In genomic region chr20:5171790-5172164, GRCh38 we compare ENCODE assay signal across 9 cellular contexts. TPM values are rescaled to one million over a fixed set of nuclear protein-coding genes. Genes with fewer than 3 reads are reported as not detected.
DNase-seq lines count a peak whose midpoint lies in the region; ATAC-seq and TF ChIP-seq lines count a peak whose summit lies in the region.
"Had no signal": no experiment of that assay in that cellular context is flagged by ENCODE, and none has a peak within 500 bp of the region (broad histone marks: within the 10 kb centered on the region; RNA-seq: fewer than 3 reads in every experiment).

No MANE protein-coding gene starts in this region.

- TF ChIP-seq CTCF in IMR-90 (conservative IDR thresholded peaks at IDR 0.05; ENCODE audit: low read depth, low read length) = no peak

- H3K27me3 ChIP-seq in IMR-90 (ENCODE audit: control insufficient read depth, insufficient read depth, low read length) = no peaks in the 10 kb centered on the region

- no peak overlapping the region for H2BK20ac ChIP-seq in IMR-90 (ENCODE audit: low read depth, low read length)

- no peak overlapping the region for H2AK9ac ChIP-seq in IMR-90 (replicated peaks; ENCODE audit: low read depth, low read length, poor library complexity)

- no peak overlapping the region for H3K14ac ChIP-seq in IMR-90 (replicated peaks; ENCODE audit: low read depth, low read length)

- WGBS in IMR-90 (ENCODE audit: extremely low coverage in 2 of 2, insufficient read length in 1 of 2), 2 experiments = 90% methylated on average over 2 of the region's 4 CpGs; no CpG with 5 or more reads in 1 of the 2 experiments

- no peak overlapping the region for H3K4me3 ChIP-seq in IMR-90 (ENCODE audit: insufficient read depth, low read depth, low read length)

- no peak overlapping the region for H4K5ac ChIP-seq in IMR-90 (ENCODE audit: low read depth, low read length)

- no peak overlapping the region for H3K4me2 ChIP-seq in IMR-90 (ENCODE audit: low read depth, low read length)

- peaks cover 42% of the 10 kb centered on the region for H4K20me1 ChIP-seq in IMR-90 (ENCODE audit: insufficient read depth, low read length)

- in situ Hi-C loops in IMR-90 (cut with MboI; ENCODE audit: low sequenced_read_pairs) = no loop called here

- H3K79me1 ChIP-seq in IMR-90 (ENCODE audit: low read depth in 1 of 2, low read length in 2 of 2) = peaks cover 46 to 81% of the 10 kb centered on the region in 2 experiments

- H3K56ac ChIP-seq in IMR-90 (ENCODE audit: extremely low read depth, insufficient read depth, low read length) = no peak overlapping the region

- peaks cover 11% of the 10 kb centered on the region for H3K4me1 ChIP-seq in IMR-90 (ENCODE audit: control insufficient read depth, insufficient read depth, low read length)

- H3K36me3 ChIP-seq in IMR-90 (ENCODE audit: control insufficient read depth, insufficient read depth, low read length) = peaks cover 14% of the 10 kb centered on the region

- ATAC-seq in IMR-90 (ENCODE audit: low read depth) = no peak
- peak; percentile 17 for ATAC-seq in left ventricle myocardium superior

- no peak overlapping the region for H2AK5ac ChIP-seq in IMR-90 (ENCODE audit: low read depth, low read length)

- H3K23ac ChIP-seq in IMR-90 (ENCODE audit: low read depth, low read length) = peak overlapping the region; percentile 59

- no peak overlapping the region for H3K4ac ChIP-seq in IMR-90 (ENCODE audit: low read depth, low read length)

- H3K4me1 Mint-ChIP-seq in activated CD4-positive, alpha-beta T cell treated with anti-CD3 and anti-CD28 coated beads, Interleukin-2, amount 10 ng/mL, durations not matched to agents 24 days and 14 days = peaks cover 29% of the 10 kb centered on the region

- no peak overlapping the region for H3K4me3 Mint-ChIP-seq in activated CD4-positive, alpha-beta T cell treated with anti-CD3 and anti-CD28 coated beads, Interleukin-2, amount 10 ng/mL, durations not matched to agents 24 days and 14 days

- no TSS peak for BruUV-seq in IMR-90 (replicated peaks; lab: Mats Ljungman, UMichigan)

- no peaks in the 10 kb centered on the region for H3K9me3 Mint-ChIP-seq in activated CD4-positive, alpha-beta T cell treated with anti-CD3 and anti-CD28 coated beads, Interleukin-2, amount 10 ng/mL, durations not matched to agents 24 days and 14 days

- peaks cover 15% of the 10 kb centered on the region for H3K36me3 Mint-ChIP-seq in activated CD4-positive, alpha-beta T cell treated with anti-CD3 and anti-CD28 coated beads, Interleukin-2, amount 10 ng/mL, durations not matched to agents 24 days and 14 days (ENCODE audit: low read depth)

- H3K9me3 ChIP-seq in IMR-90 (ENCODE audit: control insufficient read depth, insufficient read depth, low read length) = no peaks in the 10 kb centered on the region

- H3K27ac ChIP-seq in IMR-90 (ENCODE audit: insufficient read depth, low read length) = no peak overlapping the region
- peak overlapping the region; percentile 60 for H3K27ac ChIP-seq in temporal lobe (ENCODE audit: low read depth, low read length)

- intact Hi-C loops in activated CD4-positive, alpha-beta T cell treated with anti-CD3 and anti-CD28 coated beads, Interleukin-2, amount 10 ng/mL, durations not matched to agents 24 days and 14 days (cut with micrococcal nuclease) = no loop called here
- intact Hi-C loops in IMR-90 (cut with micrococcal nuclease) (no loop called here), left ventricle myocardium superior (cut with micrococcal nuclease) (no loop called here)

- no peak for DNase-seq in activated CD4-positive, alpha-beta T cell treated with anti-CD3 and anti-CD28 coated beads, Interleukin-2, amount 10 ng/mL, durations not matched to agents 24 days and 14 days
- DNase-seq in activated CD4-positive, alpha-beta T cell treated with anti-CD3 and anti-CD28 coated beads for 1 hour = no peak
- DNase-seq in IMR-90 (no peak), left ventricle myocardium superior (no peak), NCI-H2171 (lab: John Stamatoyannopoulos, UW) (no peak), superior temporal gyrus (ENCODE audit: extremely low spot score) (no peak), iPS-NIHi7 (ENCODE audit: extremely low spot score) (no peak)
- DNase-seq: activated CD4-positive, alpha-beta T cell treated with anti-CD3 and anti-CD28 coated beads, Interleukin-2, amount 50 U/mL, for 1 hour had no signal

- no peak overlapping the region for H3K9ac ChIP-seq in IMR-90 (ENCODE audit: low read depth, low read length)

- H4K8ac ChIP-seq in IMR-90 (ENCODE audit: low read depth in 2 of 2, low read length in 2 of 2) = no peak overlapping the region

- no peak overlapping the region for H2BK5ac ChIP-seq in IMR-90 (ENCODE audit: low read depth, low read length, poor library complexity, severe bottlenecking)

- TF ChIP-seq POLR2A in IMR-90 (IDR thresholded peaks at IDR 0.05; ENCODE audit: low read depth, low read length) = no peak

- TF ChIP-seq RAD21 in IMR-90 (IDR thresholded peaks at IDR 0.05; ENCODE audit: low read length) = no peak

- no peaks in the 10 kb centered on the region for H3K27me3 Mint-ChIP-seq in activated CD4-positive, alpha-beta T cell treated with anti-CD3 and anti-CD28 coated beads, Interleukin-2, amount 10 ng/mL, durations not matched to agents 24 days and 14 days

- no peak overlapping the region for H3K18ac ChIP-seq in IMR-90 (ENCODE audit: low read depth, low read length)

- dilution Hi-C loops in IMR-90 (cut with HindIII; ENCODE audit: low sequenced_read_pairs, unreplicated experiment) = no loop called here

- H2BK15ac ChIP-seq in IMR-90 (ENCODE audit: low read depth, low read length) = no peak overlapping the region

- H3K9me1 ChIP-seq in IMR-90 (ENCODE audit: insufficient read depth, low read length) = peaks cover 42% of the 10 kb centered on the region

- H2AFZ ChIP-seq in IMR-90 (replicated peaks; ENCODE audit: low read length, poor library complexity) = no peak overlapping the region

- no peak overlapping the region for H4K91ac ChIP-seq in IMR-90 (ENCODE audit: insufficient read depth, low read depth, low read length)

- peak overlapping the region; percentile 8 for H3K27ac Mint-ChIP-seq in activated CD4-positive, alpha-beta T cell treated with anti-CD3 and anti-CD28 coated beads, Interleukin-2, amount 10 ng/mL, durations not matched to agents 24 days and 14 days

- H2BK120ac ChIP-seq in IMR-90 (ENCODE audit: low read depth, low read length) = no peak overlapping the region

- POLR2A ChIA-PET in IMR-90 (lab: Charles Lee; ENCODE audit: unreplicated experiment) = no interaction called here

- CTCF ChIA-PET in IMR-90 (lab: Yijun Ruan, JAX) = no interaction called here

TF ChIP-seq in IMR-90, 13 proteins besides CTCF, POLR2A, EP300 and RAD21:
- TF ChIP-seq CEBPB (IDR thresholded peaks at IDR 0.05; ENCODE audit: low read depth, low read length) (no peak), MAFK (IDR thresholded peaks at IDR 0.05; ENCODE audit: low read depth, low read length) (no peak), MAZ (IDR thresholded peaks at IDR 0.05; ENCODE audit: borderline replicate concordance, low read depth, low read length) (no peak), USF2 (IDR thresholded peaks at IDR 0.05; ENCODE audit: low read depth, low read length) (no peak), CHD1 (IDR thresholded peaks at IDR 0.05; ENCODE audit: low read depth, low read length) (no peak), BHLHE40 (IDR thresholded peaks at IDR 0.05; ENCODE audit: low read depth, low read length) (no peak), ELK1 (IDR thresholded peaks at IDR 0.05; ENCODE audit: borderline replicate concordance, low read depth, low read length) (no peak)

RNA-seq across cellular contexts. Expression of gene CDS2, which starts 45.0 kb away (rescaled TPM):
- total RNA-seq in activated CD4-positive, alpha-beta T cell treated with anti-CD3 and anti-CD28 coated beads, Interleukin-2, amount 10 ng/mL, durations not matched to agents 24 days and 14 days = 34.7 and 39.2 TPM in 2 replicates
- total RNA-seq in IMR-90 (2012; rRNA removed) (47.1 and 57.5 TPM in 2 replicates), left ventricle myocardium superior (68.9 TPM), temporal lobe (54.3 TPM)
- polyA plus RNA-seq in IMR-90 (2012; rRNA removed) = 14.2 and 17.0 TPM in 2 replicates
- 5.6 and 7.2 TPM in 2 replicates for polyA plus RNA-seq in IMR-90 (2012; cell fraction: cytosol; rRNA removed)
- 3.1 and 12.8 TPM in 2 replicates for polyA plus RNA-seq in IMR-90 (2012; cell fraction: nucleus; rRNA removed; ENCODE audit: low replicate concordance)

RNA-seq across cellular contexts. Expression of gene PCNA, which starts 52.0 kb away (rescaled TPM):
- total RNA-seq in activated CD4-positive, alpha-beta T cell treated with anti-CD3 and anti-CD28 coated beads, Interleukin-2, amount 10 ng/mL, durations not matched to agents 24 days and 14 days = 532 TPM in 2 replicates
- total RNA-seq in IMR-90 (2012; rRNA removed) (155 and 222 TPM in 2 replicates), left ventricle myocardium superior (32.6 TPM), temporal lobe (25.1 TPM)
- polyA plus RNA-seq in IMR-90 (2012; rRNA removed) = 185 and 213 TPM in 2 replicates
- polyA plus RNA-seq in IMR-90 (2012; cell fraction: cytosol; rRNA removed) = 92.7 and 174 TPM in 2 replicates
- polyA plus RNA-seq in IMR-90 (2012; cell fraction: nucleus; rRNA removed; ENCODE audit: low replicate concordance) = 81.5 and 150 TPM in 2 replicates

RNA-seq across cellular contexts. Expression of gene TMEM230, which starts 58.9 kb away (rescaled TPM):
- total RNA-seq in activated CD4-positive, alpha-beta T cell treated with anti-CD3 and anti-CD28 coated beads, Interleukin-2, amount 10 ng/mL, durations not matched to agents 24 days and 14 days = 86.3 and 86.9 TPM in 2 replicates
- total RNA-seq in IMR-90 (2012; rRNA removed) (69.2 and 84.4 TPM in 2 replicates), left ventricle myocardium superior (88.3 TPM), temporal lobe (27.8 TPM)
- 97.7 and 102 TPM in 2 replicates for polyA plus RNA-seq in IMR-90 (2012; rRNA removed)
- polyA plus RNA-seq in IMR-90 (2012; cell fraction: cytosol; rRNA removed) = 54.2 and 64.1 TPM in 2 replicates
- polyA plus RNA-seq in IMR-90 (2012; cell fraction: nucleus; rRNA removed; ENCODE audit: low replicate concordance) = 12.4 and 30.1 TPM in 2 replicates
